8 cellular contexts compared by ENCODE assay signal in genomic region chr2:39123436-39123999, GRCh38. TPM values are rescaled to one million over a fixed set of nuclear protein-coding genes. Genes with fewer than 3 reads are reported as not detected.
A peak's percentile ranks its signal among the peaks of the same experiment; 100 is the strongest.
DNase-seq lines count a peak whose midpoint lies in the region; ATAC-seq and TF ChIP-seq lines count a peak whose summit lies in the region.

No MANE protein-coding gene starts in this region.

- POLR2A ChIA-PET in GM10248 (lab: Yijun Ruan, JAX) = interaction anchor here (1.5 to 1.6 kb wide), 2 partner anchors 14 to 372 kb away, joined by 3 to 6 read pairs; no protein-coding TSS in a partner anchor

- no peak for DNase-seq in activated naive CD4-positive, alpha-beta T cell treated with anti-CD3 and anti-CD28 coated beads, Interleukin-2, amount 10 ng/mL, durations not matched to agents 7 days and 5 days
- DNase-seq in activated naive CD4-positive, alpha-beta T cell (lab: John Stamatoyannopoulos, UW) = no peak
- no peak for DNase-seq in brain microvascular endothelial cell
- DNase-seq in mesenchymal stem cell = no peak
- DNase-seq in upper lobe of left lung = no peak
- DNase-seq in GM10248 (ENCODE audit: extremely low spot score) = no peak
- no peak for DNase-seq in omental fat pad (ENCODE audit: low spot score)
- DNase-seq in SKM-1 (lab: John Stamatoyannopoulos, UW; ENCODE audit: unreplicated experiment) = no peak

- H3K4me1 Mint-ChIP-seq in activated naive CD4-positive, alpha-beta T cell treated with anti-CD3 and anti-CD28 coated beads, Interleukin-2, amount 10 ng/mL, durations not matched to agents 7 days and 5 days = peaks cover 63% of the 10 kb centered on the region

- no peaks in the 10 kb centered on the region for H3K36me3 ChIP-seq in brain microvascular endothelial cell (replicated peaks)
- H3K36me3 ChIP-seq in mesenchymal stem cell (ENCODE audit: control insufficient read depth in 1 of 2, insufficient read depth in 2 of 2, low read depth in 1 of 2, low read length in 2 of 2) = no peaks in the 10 kb centered on the region
- H3K36me3 ChIP-seq in upper lobe of left lung = no peaks in the 10 kb centered on the region

- TF ChIP-seq EP300 in upper lobe of left lung (IDR thresholded peaks at IDR 0.05) = no peak

- no peaks in the 10 kb centered on the region for H3K27me3 ChIP-seq in brain microvascular endothelial cell (replicated peaks)
- no peaks in the 10 kb centered on the region for H3K27me3 ChIP-seq in mesenchymal stem cell (ENCODE audit: control insufficient read depth in 1 of 2, insufficient read depth in 1 of 2, low read length in 2 of 2)
- no peaks in the 10 kb centered on the region for H3K27me3 ChIP-seq in upper lobe of left lung

- H3K4me3 Mint-ChIP-seq in activated naive CD4-positive, alpha-beta T cell treated with anti-CD3 and anti-CD28 coated beads, Interleukin-2, amount 10 ng/mL, durations not matched to agents 7 days and 5 days = peak overlapping the region; percentile 92

- peak overlapping the region; percentile 82 for H4K8ac ChIP-seq in mesenchymal stem cell (ENCODE audit: low read length)

- H3K18ac ChIP-seq in mesenchymal stem cell (ENCODE audit: low read depth in 1 of 2, low read length in 2 of 2) = peak overlapping the region; percentile 15 to 93

- peak overlapping the region in 1 of 2 experiments; percentile 91 for H3K14ac ChIP-seq in mesenchymal stem cell (ENCODE audit: low read length in 2 of 2)

- H3K4me1 ChIP-seq in mesenchymal stem cell (ENCODE audit: control insufficient read depth, insufficient read depth, low read depth, low read length) (peaks cover 10% of the 10 kb centered on the region), upper lobe of left lung (peaks cover 28 to 44% (median 32%) of the 10 kb centered on the region in 4 donors)

- H2AFZ ChIP-seq in mesenchymal stem cell (ENCODE audit: low read depth, low read length) = peak overlapping the region; percentile 81

- H3K4me3 ChIP-seq in brain microvascular endothelial cell (ENCODE audit: low read depth, low read length) (peak overlapping the region; percentile 92), mesenchymal stem cell (ENCODE audit: insufficient read depth in 1 of 2, low read depth in 1 of 2, low read length in 2 of 2) (peak overlapping the region; percentile 70 to 93), upper lobe of left lung (peak overlapping the region; percentile 64 to 76 (median 71))

- no peak for ATAC-seq in upper lobe of left lung (ENCODE audit: low FRiP score in 2 of 2)
- no peak for ATAC-seq in omental fat pad (ENCODE audit: low FRiP score)

- H3K27ac Mint-ChIP-seq in activated naive CD4-positive, alpha-beta T cell treated with anti-CD3 and anti-CD28 coated beads, Interleukin-2, amount 10 ng/mL, durations not matched to agents 7 days and 5 days = peak overlapping the region; percentile 99

- H3K4me2 ChIP-seq in mesenchymal stem cell (ENCODE audit: low read length, poor library complexity, severe bottlenecking) = peak overlapping the region; percentile 94

- TF ChIP-seq CTCF in brain microvascular endothelial cell (IDR thresholded peaks at IDR 0.05; ENCODE audit: low read depth, low read length, missing control alignments) = no peak
- no peak for TF ChIP-seq CTCF in upper lobe of left lung (IDR thresholded peaks at IDR 0.05)
- TF ChIP-seq CTCF in GM10248 (IDR thresholded peaks at IDR 0.05; ENCODE audit: control extremely low read depth, extremely low read depth, low read depth, missing control alignments) = no peak
- no peak for TF ChIP-seq CTCF in omental fat pad (IDR thresholded peaks at IDR 0.05)

- peak overlapping the region; percentile 92 for H2AK5ac ChIP-seq in mesenchymal stem cell (ENCODE audit: low read length, severe bottlenecking)

- TF ChIP-seq POLR2A in upper lobe of left lung (IDR thresholded peaks at IDR 0.05) = no peak

- 91% methylated on average over 21 of the region's 25 CpGs for WGBS in mesenchymal stem cell
- WGBS in upper lobe of left lung, 2 donors = 66 to 72% methylated on average over 25 of the region's 25 CpGs

- H3K9me3 ChIP-seq in mesenchymal stem cell (ENCODE audit: control insufficient read depth, low read length) (no peaks in the 10 kb centered on the region), upper lobe of left lung (no peaks in the 10 kb centered on the region)

- H3K27me3 Mint-ChIP-seq in activated naive CD4-positive, alpha-beta T cell treated with anti-CD3 and anti-CD28 coated beads, Interleukin-2, amount 10 ng/mL, durations not matched to agents 7 days and 5 days = no peaks in the 10 kb centered on the region

- CTCF ChIA-PET in activated naive CD4-positive, alpha-beta T cell treated with anti-CD3 and anti-CD28 coated beads, Interleukin-2, amount 10 ng/mL, durations not matched to agents 7 days and 5 days (lab: Charles Lee) = interaction anchor here (1.0 to 2.6 kb wide), 4 partner anchors 10 to 105 kb away, joined by 3 to 25 read pairs (median 14); no protein-coding TSS in a partner anchor
- CTCF ChIA-PET in GM10248 (lab: Yijun Ruan, JAX) = interaction anchor here (0.7 to 3.8 kb wide), 12 partner anchors 8 to 124 kb away, joined by 3 to 32 read pairs (median 8); no protein-coding TSS in a partner anchor

- no peak overlapping the region for H2BK5ac ChIP-seq in mesenchymal stem cell (ENCODE audit: low read depth, low read length, poor library complexity, severe bottlenecking)

- H3K27ac ChIP-seq in brain microvascular endothelial cell = peak overlapping the region; percentile 71
- no peak overlapping the region for H3K27ac ChIP-seq in mesenchymal stem cell (ENCODE audit: low read length, poor library complexity, severe bottlenecking)
- peak overlapping the region; percentile 81 to 98 (median 90) for H3K27ac ChIP-seq in upper lobe of left lung

- in situ Hi-C loops in brain microvascular endothelial cell (cut with HindIII; ENCODE audit: low pct_ligation_motif_present, low sequenced_read_pairs) = no loop called here

- H3K4ac ChIP-seq in mesenchymal stem cell (ENCODE audit: low read depth in 1 of 2, low read length in 2 of 2) = peak overlapping the region in 1 of 2 experiments; percentile 96

- peaks cover 10% of the 10 kb centered on the region for H3K79me1 ChIP-seq in mesenchymal stem cell (replicated peaks; ENCODE audit: low read length, poor library complexity, severe bottlenecking)

- H2BK120ac ChIP-seq in mesenchymal stem cell (ENCODE audit: low read depth, low read length) = peak overlapping the region; percentile 86

- peak overlapping the region; percentile 85 for H4K91ac ChIP-seq in mesenchymal stem cell (ENCODE audit: low read length)

- H3K9ac ChIP-seq in mesenchymal stem cell (ENCODE audit: low read length) = peak overlapping the region; percentile 96

- peak overlapping the region in 1 of 2 experiments; percentile 71 for H2BK12ac ChIP-seq in mesenchymal stem cell (ENCODE audit: low read length in 2 of 2)

- no peak overlapping the region for H2BK15ac ChIP-seq in mesenchymal stem cell (ENCODE audit: low read depth, poor library complexity, severe bottlenecking)

- H3K23ac ChIP-seq in mesenchymal stem cell (ENCODE audit: low read length in 2 of 2) = no peak overlapping the region

- no peaks in the 10 kb centered on the region for H3K9me3 Mint-ChIP-seq in activated naive CD4-positive, alpha-beta T cell treated with anti-CD3 and anti-CD28 coated beads, Interleukin-2, amount 10 ng/mL, durations not matched to agents 7 days and 5 days

- peaks cover 31% of the 10 kb centered on the region for H3K36me3 Mint-ChIP-seq in activated naive CD4-positive, alpha-beta T cell treated with anti-CD3 and anti-CD28 coated beads, Interleukin-2, amount 10 ng/mL, durations not matched to agents 7 days and 5 days

RNA-seq across cellular contexts. Expression of gene SOS1, which starts 2.7 kb away (rescaled TPM):
- polyA plus RNA-seq in mesenchymal stem cell (2013, experiment 1 of 2) = 25.2 TPM
- polyA plus RNA-seq in mesenchymal stem cell (2013, experiment 2 of 2) = 22.5 TPM
- total RNA-seq in upper lobe of left lung = 10 to 100 TPM; 10.4 to 51.2 (median 25.3) TPM
- total RNA-seq in omental fat pad = 10 to 100 TPM; 23.1 to 70.8 (median 31.6) TPM
